In genomic region chr2:110994250-110994961, GRCh38 we compare ENCODE assay signal across 10 cellular contexts.
DNase-seq lines count a peak whose midpoint lies in the region; ATAC-seq and TF ChIP-seq lines count a peak whose summit lies in the region.
"Had no signal": no experiment of that assay in that cellular context is flagged by ENCODE, and none has a peak within 500 bp of the region (broad histone marks: within the 10 kb centered on the region; RNA-seq: fewer than 3 reads in every experiment).

No MANE protein-coding gene starts in this region.

- no peaks in the 10 kb centered on the region for H3K79me2 ChIP-seq in GM23248 (ENCODE audit: insufficient read depth)

- H3K27ac ChIP-seq in GM23248 (no peak overlapping the region), foreskin keratinocyte (no peak overlapping the region), vagina (no peak overlapping the region)

- in situ Hi-C loops in GM23248 (cut with MboI), result no loop called here

- H3F3A ChIP-seq in GM23248 (ENCODE audit: insufficient read depth), result no peaks in the 10 kb centered on the region

- intact Hi-C loops in vagina (cut with DNase I), result no loop called here

- no peak for TF ChIP-seq POLR2A in GM18505 (IDR thresholded peaks at IDR 0.05; ENCODE audit: borderline replicate concordance, extremely low read depth, insufficient read depth, insufficient read length)
- no peak for TF ChIP-seq POLR2A in vagina (IDR thresholded peaks at IDR 0.05)

- H3K9me3 ChIP-seq in GM23248 (ENCODE audit: low read depth), result no peaks in the 10 kb centered on the region
- H3K9me3 ChIP-seq in vagina, result no peaks in the 10 kb centered on the region

- H3K9me2 ChIP-seq in GM23248 (ENCODE audit: insufficient read depth), result no peaks in the 10 kb centered on the region

- no peak overlapping the region for H3K4me2 ChIP-seq in GM23248 (ENCODE audit: unreplicated experiment)

- ATAC-seq in foreskin keratinocyte (no peak), GM18505 (IDR thresholded peaks at IDR 0.05; ENCODE audit: unreplicated experiment) (no peak)
- ATAC-seq: activated naive CD4-positive, alpha-beta T cell treated with anti-CD3 and anti-CD28 coated beads, Interleukin-2, amount 50 U/mL, for 72 hours had no signal

- no peak for TF ChIP-seq CTCF in foreskin keratinocyte (conservative IDR thresholded peaks at IDR 0.05)
- TF ChIP-seq CTCF in vagina (IDR thresholded peaks at IDR 0.05), result no peak

- no peaks in the 10 kb centered on the region for H4K20me1 ChIP-seq in GM23248 (ENCODE audit: insufficient read depth)

- DNase-seq in AML-193 (lab: John Stamatoyannopoulos, UW) (peak; percentile 95 to 96), GM23248 (peak; percentile 3), SIG-M5 (lab: John Stamatoyannopoulos, UW) (peak; percentile 90), kidney tubule cell (ENCODE audit: low spot score) (peak; percentile 17), foreskin keratinocyte (no peak), NAMALWA (ENCODE audit: low spot score) (no peak), vagina (ENCODE audit: extremely low spot score in 2 of 2) (no peak)
- DNase-seq: NCI-H2029 had no signal

- no peaks in the 10 kb centered on the region for H3K4me1 ChIP-seq in GM23248 (ENCODE audit: insufficient read depth)
- H3K4me1 ChIP-seq in foreskin keratinocyte, result no peaks in the 10 kb centered on the region
- H3K4me1 ChIP-seq in vagina, result no peaks in the 10 kb centered on the region

- H3K4me3 ChIP-seq in GM23248 (no peak overlapping the region), vagina (no peak overlapping the region)

- no peak overlapping the region for H3K9ac ChIP-seq in GM23248

- H3K27me3 ChIP-seq in GM23248 (replicated peaks; ENCODE audit: insufficient read depth) (peaks cover 28% of the 10 kb centered on the region), foreskin keratinocyte (peaks cover 62% of the 10 kb centered on the region), vagina (no peaks in the 10 kb centered on the region)

- H3K36me3 ChIP-seq in GM23248 (ENCODE audit: low read depth), result no peaks in the 10 kb centered on the region
- no peaks in the 10 kb centered on the region for H3K36me3 ChIP-seq in vagina

- WGBS in GM23248 (ENCODE audit: low coverage in 1 of 2, low lambda C conversion rate in 2 of 2, missing lambda C conversion rate in 2 of 2), 2 experiments, result 16 to 23% methylated on average over 5 of the region's 5 CpGs

- H2AFZ ChIP-seq in GM23248, result no peak overlapping the region

Comparison
In these comparisons a context has a peak if more than half of its experiments do, and no peak if none do; other contexts are left out.
1. DNase-seq: peak in AML-193 (2 of 2), GM23248 (single experiment), SIG-M5 (single experiment) and kidney tubule cell (single experiment); none in foreskin keratinocyte (0 of 2), NAMALWA (single experiment) and vagina (0 of 2).